ENCODE assay signal across 9 cellular contexts in the genomic region with DNA sequence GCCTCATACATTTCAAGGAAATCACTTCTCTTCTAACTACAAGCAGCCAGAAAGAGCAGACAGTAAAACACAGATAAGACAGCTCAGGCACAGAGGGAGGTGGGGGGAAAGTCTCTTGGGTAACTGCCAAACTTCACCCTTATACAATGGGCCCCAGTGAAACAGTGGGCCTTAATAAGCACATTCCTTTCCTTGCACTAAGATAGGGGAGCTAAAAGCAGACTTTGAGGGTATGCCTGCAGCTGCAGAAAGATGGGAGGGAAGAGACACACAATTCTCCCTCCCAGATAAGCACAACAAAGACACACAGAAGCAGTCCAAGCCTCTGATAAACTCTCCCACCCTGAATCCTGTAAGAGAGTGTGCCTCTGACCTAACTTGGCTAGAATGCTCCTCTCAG. TPM values are rescaled to one million over a fixed set of nuclear protein-coding genes. Genes with fewer than 3 reads are reported as not detected.
A peak's percentile ranks its signal among the peaks of the same experiment; 100 is the strongest.
DNase-seq lines count a peak whose midpoint lies in the region; TF ChIP-seq lines count a peak whose summit lies in the region.
"Not testable (repeated sequence)": the region's sequence is repeated elsewhere in the genome, so short reads cannot be mapped to it uniquely, and the experiment has no call there.
"Had no signal": no experiment of that assay in that cellular context is flagged by ENCODE, and none has a peak within 500 bp of the region (broad histone marks: within the 10 kb centered on the region; RNA-seq: fewer than 3 reads in every experiment).

No MANE protein-coding gene starts in this region.

- H3K27ac ChIP-seq in HUES48 (ENCODE audit: low read depth, low read length) (peak overlapping the region; percentile 59), cardiac muscle cell (peak overlapping the region; percentile 88), mesodermal cell (ENCODE audit: low read depth, low read length, severe bottlenecking) (peak overlapping the region; percentile 59)
- H3K27ac ChIP-seq in endodermal cell (ENCODE audit: low read depth, low read length), result not testable (repeated sequence)

- H3K9ac ChIP-seq in HUES48 (ENCODE audit: low read depth, low read length); endodermal cell (ENCODE audit: extremely low read depth, low read length, poor library complexity, severe bottlenecking): not testable (repeated sequence)

- not testable (repeated sequence) for H3K36me3 Mint-ChIP-seq in endodermal cell (ENCODE audit: low read depth); osteocyte (ENCODE audit: unreplicated experiment)

- H3K9me3 Mint-ChIP-seq in endodermal cell, result peaks cover 18% of the 10 kb centered on the region
- H3K9me3 Mint-ChIP-seq in osteocyte (ENCODE audit: unreplicated experiment), result not testable (repeated sequence)

- H3K27me3 Mint-ChIP-seq in endodermal cell (ENCODE audit: insufficient read depth), result not testable (repeated sequence)
- H3K27me3 Mint-ChIP-seq in osteocyte (ENCODE audit: unreplicated experiment), result peaks cover 34% of the 10 kb centered on the region

- H3K27ac Mint-ChIP-seq in endodermal cell, result peak overlapping the region; percentile 86
- not testable (repeated sequence) for H3K27ac Mint-ChIP-seq in osteocyte (ENCODE audit: unreplicated experiment)

- H3K4me1 ChIP-seq in HUES48 (ENCODE audit: control insufficient read depth, insufficient read depth, low read length), result not testable (repeated sequence)
- H3K4me1 ChIP-seq in endodermal cell (ENCODE audit: control insufficient read depth, insufficient read depth, low read length) (peaks cover 14% of the 10 kb centered on the region), cardiac muscle cell (ENCODE audit: low read depth) (peaks cover 28% of the 10 kb centered on the region), mesodermal cell (ENCODE audit: control insufficient read depth, insufficient read depth, low read length, poor library complexity, severe bottlenecking) (peaks cover 14% of the 10 kb centered on the region)

- H3K4me3 Mint-ChIP-seq in endodermal cell; osteocyte (ENCODE audit: unreplicated experiment): not testable (repeated sequence)

- not testable (repeated sequence) for H3K9me3 ChIP-seq in HUES48 (ENCODE audit: control insufficient read depth, insufficient read depth, low read length); endodermal cell (ENCODE audit: control insufficient read depth, low read length); cardiac muscle cell (ENCODE audit: low read depth); mesodermal cell (ENCODE audit: control insufficient read depth, low read length)

- not testable (repeated sequence) for H3K4me3 ChIP-seq in HUES48 (ENCODE audit: low read depth, low read length); endodermal cell (ENCODE audit: low read length); cardiac muscle cell; mesodermal cell (ENCODE audit: extremely low read depth, insufficient read depth, low read length, poor library complexity, severe bottlenecking)

- DNase-seq in amniotic epithelial cell (ENCODE audit: low read depth) (peak; percentile 9), cardiac muscle cell (ENCODE audit: low read depth in 1 of 2, low spot score in 1 of 2) (peak; percentile 60 to 67), osteocyte (ENCODE audit: extremely low spot score, unreplicated experiment) (peak; percentile 8)
- DNase-seq in endodermal cell, result not testable (repeated sequence)

- H3K27me3 ChIP-seq in HUES48 (ENCODE audit: control insufficient read depth, insufficient read depth, low read length); endodermal cell (ENCODE audit: control insufficient read depth, insufficient read depth, low read length, poor library complexity, severe bottlenecking); cardiac muscle cell: not testable (repeated sequence)

- H3K4me1 Mint-ChIP-seq in endodermal cell, result peaks cover 32% of the 10 kb centered on the region
- H3K4me1 Mint-ChIP-seq in osteocyte (ENCODE audit: unreplicated experiment), result not testable (repeated sequence)

- H3K36me3 ChIP-seq in HUES48 (ENCODE audit: control insufficient read depth, insufficient read depth, low read length); endodermal cell (ENCODE audit: control insufficient read depth, insufficient read depth, low read length); cardiac muscle cell; mesodermal cell (ENCODE audit: control insufficient read depth, insufficient read depth, low read length): not testable (repeated sequence)

- not testable (repeated sequence) for TF ChIP-seq CTCF in endodermal cell (conservative IDR thresholded peaks at IDR 0.05); cardiac muscle cell (IDR thresholded peaks at IDR 0.05; ENCODE audit: low read depth, low read length); osteocyte (IDR thresholded peaks at IDR 0.05)

RNA-seq across cellular contexts. Expression of a gene that starts 18.1 kb away (rescaled TPM):
- total RNA-seq in endodermal cell (1 to 10 TPM; 1.9 to 2.7 TPM), cardiac muscle cell (1.1 and 2.9 TPM in 2 replicates), osteocyte (not detected in 2 replicates)
- 1.0 TPM for polyA plus RNA-seq in endodermal cell (2013, experiment 1 of 2)
- 0.66 TPM for polyA plus RNA-seq in endodermal cell (2013, experiment 2 of 2)
- polyA plus RNA-seq in cardiac muscle cell, result 0.95 and 1.4 TPM in 2 replicates
- 1.3 TPM for polyA plus RNA-seq in mesodermal cell (2013, experiment 1 of 2)
- 1.3 TPM for polyA plus RNA-seq in mesodermal cell (2013, experiment 2 of 2)
- total RNA-seq: CD8-positive, alpha-beta T cell; HT-29 had no signal
- polyA plus RNA-seq: A549 had no signal

RNA-seq across cellular contexts. Expression of a gene that starts 49.6 kb away (rescaled TPM):
- 10 to 100 TPM; 19.8 to 40.1 TPM for total RNA-seq in endodermal cell
- 48.8 TPM for polyA plus RNA-seq in endodermal cell (2013, experiment 1 of 2)
- 49.6 TPM for polyA plus RNA-seq in endodermal cell (2013, experiment 2 of 2)
- total RNA-seq in cardiac muscle cell, result 39.0 and 44.1 TPM in 2 replicates
- 24.6 and 32.2 TPM in 2 replicates for polyA plus RNA-seq in cardiac muscle cell
- 53.0 TPM for polyA plus RNA-seq in mesodermal cell (2013, experiment 1 of 2)
- 42.1 TPM for polyA plus RNA-seq in mesodermal cell (2013, experiment 2 of 2)
- 6.8 TPM in 2 replicates for total RNA-seq in osteocyte
